19 cellular contexts compared by ENCODE assay signal in the genomic region with DNA sequence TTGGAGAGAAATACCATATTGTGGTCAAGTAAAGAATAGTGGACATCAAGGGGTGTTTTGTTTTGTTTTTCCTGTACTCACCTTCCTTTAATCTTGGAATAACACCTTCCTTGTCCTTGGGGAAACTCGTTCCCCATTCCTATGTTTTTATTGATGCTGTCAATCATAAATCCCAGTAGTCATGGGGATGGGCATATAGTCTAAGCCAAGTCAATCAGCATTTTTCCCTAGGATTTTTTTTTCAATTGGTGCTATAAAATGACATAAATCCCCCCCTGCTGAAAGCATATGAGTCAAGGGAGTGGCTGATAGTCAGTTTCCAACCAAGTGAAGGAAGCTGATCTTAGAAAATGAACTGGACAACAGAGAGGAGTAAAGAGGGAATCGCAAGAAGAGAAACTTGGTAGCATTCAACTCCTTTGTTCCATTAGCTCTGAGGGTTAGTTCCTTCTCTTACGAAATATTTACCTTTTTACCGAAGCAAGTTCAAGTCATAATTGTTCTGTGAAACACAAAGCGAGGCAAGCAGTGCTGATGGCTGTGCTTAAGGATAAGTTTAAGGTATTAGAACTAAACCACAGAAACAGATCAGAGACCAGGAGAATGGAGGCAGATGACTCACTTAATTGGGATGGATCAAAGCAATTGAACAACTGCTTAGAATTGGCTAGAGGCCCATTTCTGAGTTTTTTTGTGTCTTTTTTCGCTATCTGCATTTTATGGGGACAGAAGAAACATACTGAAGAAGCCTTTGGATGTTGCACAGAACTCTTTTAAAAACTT.
DNase-seq lines count a peak whose midpoint lies in the region; ATAC-seq lines count a peak whose summit lies in the region.
"Had no signal": no experiment of that assay in that cellular context is flagged by ENCODE, and none has a peak within 500 bp of the region (broad histone marks: within the 10 kb centered on the region; RNA-seq: fewer than 3 reads in every experiment).

No MANE protein-coding gene starts in this region.

- no peak overlapping the region for H3K4me3 Mint-ChIP-seq in memory B cell
- H3K4me3 Mint-ChIP-seq in stimulated activated naive B cell treated with anti-CD40 and anti-IgM and Interleukin-4, amounts not matched to agents 10 μg/mL and 1 μg/mL and 100 μg/mL, for 72 hours: no peak overlapping the region
- H3K4me3 Mint-ChIP-seq: B cell; CD8-positive, alpha-beta T cell; HFFc6 had no signal

- peak overlapping the region; percentile 49 for H3K27ac Mint-ChIP-seq in memory B cell
- peak overlapping the region; percentile 28 for H3K27ac Mint-ChIP-seq in stimulated activated naive B cell treated with anti-CD40 and anti-IgM and Interleukin-4, amounts not matched to agents 10 μg/mL and 1 μg/mL and 100 μg/mL, for 72 hours
- H3K27ac Mint-ChIP-seq: CD8-positive, alpha-beta T cell; HFFc6 had no signal

- H3K4me1 Mint-ChIP-seq in memory B cell: peaks cover 15% of the 10 kb centered on the region
- H3K4me1 Mint-ChIP-seq in stimulated activated naive B cell treated with anti-CD40 and anti-IgM and Interleukin-4, amounts not matched to agents 10 μg/mL and 1 μg/mL and 100 μg/mL, for 72 hours: peaks cover 25 to 35% of the 10 kb centered on the region in 2 donors

- no peaks in the 10 kb centered on the region for H3K27me3 Mint-ChIP-seq in memory B cell
- H3K27me3 Mint-ChIP-seq in stimulated activated naive B cell treated with anti-CD40 and anti-IgM and Interleukin-4, amounts not matched to agents 10 μg/mL and 1 μg/mL and 100 μg/mL, for 72 hours: no peaks in the 10 kb centered on the region
- H3K27me3 Mint-ChIP-seq: B cell had no signal

- H3K36me3 Mint-ChIP-seq in memory B cell: peaks cover 28% of the 10 kb centered on the region
- peaks cover 22 to 37% of the 10 kb centered on the region in 2 donors for H3K36me3 Mint-ChIP-seq in stimulated activated naive B cell treated with anti-CD40 and anti-IgM and Interleukin-4, amounts not matched to agents 10 μg/mL and 1 μg/mL and 100 μg/mL, for 72 hours

- no peak for ATAC-seq in memory B cell (ENCODE audit: low read depth)
- no peak for ATAC-seq in stimulated activated naive B cell treated with anti-CD40 and anti-IgM and Interleukin-4, amounts not matched to agents 10 μg/mL and 1 μg/mL and 100 μg/mL, for 72 hours (replicated peaks)
- ATAC-seq in activated CD4-positive, CD25-positive, alpha-beta regulatory T cell treated with anti-CD3 and anti-CD28 coated beads, Interleukin-2, amount 50 U/mL, for 24 hours: no peak
- ATAC-seq: CD8-positive, alpha-beta T cell; GM12878 had no signal

- H3K9me3 Mint-ChIP-seq in memory B cell: peaks cover 8% of the 10 kb centered on the region
- peaks cover 9 to 10% of the 10 kb centered on the region in 2 donors for H3K9me3 Mint-ChIP-seq in stimulated activated naive B cell treated with anti-CD40 and anti-IgM and Interleukin-4, amounts not matched to agents 10 μg/mL and 1 μg/mL and 100 μg/mL, for 72 hours

- DNase-seq in COLO829 (ENCODE audit: low spot score) (peak; percentile 4), M059J (ENCODE audit: low read depth) (peak; percentile 7), memory B cell (ENCODE audit: low spot score in 2 of 2) (no peak), NCI-H2029 (lab: John Stamatoyannopoulos, UW) (no peak)
- no peak for DNase-seq in stimulated activated naive B cell treated with anti-CD40 and anti-IgM and Interleukin-4, amounts not matched to agents 10 μg/mL and 1 μg/mL and 100 μg/mL, for 72 hours
- DNase-seq in stimulated activated CD4-positive, alpha-beta T cell treated with anti-CD3 and anti-CD28 coated beads, Interleukin-1b, Interleukin-23, amount 100 ng/mL, for 48 hours: no peak
- no peak for DNase-seq in activated naive CD4-positive, alpha-beta T cell (lab: John Stamatoyannopoulos, UW)
- DNase-seq: 8988T; CD8-positive, alpha-beta T cell; COR-L47; DMS 273 treated with DMSO at 0.1 percent for 48 hours; DMS53; DND-41; EL; GM23248; HFFc6 had no signal

Comparison
In these comparisons a context has a peak if more than half of its experiments do, and no peak if none do; other contexts are left out.
1. DNase-seq: peak in COLO829 (single experiment) and M059J (single experiment); none in memory B cell (0 of 2), stimulated activated naive B cell treated with anti-CD40 and anti-IgM and Interleukin-4, amounts not matched to agents 10 μg/mL and 1 μg/mL and 100 μg/mL, for 72 hours (single experiment), stimulated activated CD4-positive, alpha-beta T cell treated with anti-CD3 and anti-CD28 coated beads, Interleukin-1b, Interleukin-23, amount 100 ng/mL, for 48 hours (single experiment), activated naive CD4-positive, alpha-beta T cell (0 of 4) and NCI-H2029 (single experiment).